ENCODE assay signal across 8 cellular contexts in the genomic region with DNA sequence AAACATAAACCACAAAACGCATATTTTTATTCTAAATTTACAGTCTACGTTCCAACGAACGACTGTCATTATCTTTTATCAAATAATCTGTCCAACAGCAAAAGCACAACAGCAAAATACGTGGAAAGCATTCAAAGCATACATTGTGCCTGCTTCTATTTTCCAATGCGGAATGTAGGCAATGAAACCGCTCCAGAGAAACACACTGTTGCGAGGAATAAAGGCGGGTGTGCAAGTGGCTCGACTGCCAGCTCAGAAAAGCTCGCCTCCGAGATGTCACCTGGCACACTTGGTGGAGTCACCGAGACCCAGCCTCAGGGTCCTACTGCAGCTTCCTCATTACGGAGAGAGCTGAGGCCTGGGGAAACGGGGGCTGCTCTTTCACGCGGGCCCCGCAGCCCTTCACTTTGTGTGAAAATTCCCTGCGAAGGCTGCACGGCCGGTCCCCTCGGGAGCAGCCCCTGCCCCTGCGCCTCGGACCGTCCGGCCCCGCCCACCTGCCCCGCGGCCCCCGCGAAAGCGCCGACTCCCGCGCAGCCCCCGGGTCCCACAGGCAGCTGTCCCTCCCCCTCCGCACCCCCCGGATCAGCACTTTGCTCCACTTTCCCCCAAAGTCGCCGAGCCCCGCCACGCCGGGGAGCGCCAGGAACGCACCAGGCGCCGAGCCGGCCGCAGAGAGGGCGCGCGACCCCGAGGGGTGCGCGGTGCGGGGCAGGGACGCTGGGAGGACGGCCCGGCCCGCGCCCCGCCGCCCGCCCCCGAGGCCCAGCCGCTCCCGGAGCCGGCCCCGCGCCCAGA. TPM values are rescaled to one million over a fixed set of nuclear protein-coding genes. Genes with fewer than 3 reads are reported as not detected.
DNase-seq lines count a peak whose midpoint lies in the region; ATAC-seq, FAIRE-seq and TF ChIP-seq lines count a peak whose summit lies in the region.

No MANE protein-coding gene starts in this region.

- H3K36me3 ChIP-seq in esophagus (ENCODE audit: control insufficient read depth in 2 of 2, insufficient read depth in 2 of 2, low read length in 1 of 2) = no peaks in the 10 kb centered on the region
- H3K36me3 ChIP-seq in muscle layer of colon (ENCODE audit: insufficient read depth, low read length) = no peaks in the 10 kb centered on the region

- peak overlapping the region; percentile 25 for H3K9ac ChIP-seq in muscle layer of colon (ENCODE audit: low read length)

- H3K4me3 Mint-ChIP-seq in activated T-cell treated with anti-CD3 and anti-CD28 coated beads, Interleukin-2, amount 50 U/mL, for 24 hours = peak overlapping the region; percentile 87
- peak overlapping the region; percentile 81 for H3K4me3 Mint-ChIP-seq in stimulated activated effector memory CD8-positive, alpha-beta T cell treated with anti-CD3 and anti-CD28 coated beads, Interleukin-12 subunit alpha, Interleukin-12 subunit beta, amount 100 ng/mL, for 72 hours

- H3K4me3 ChIP-seq in esophagus (ENCODE audit: low read depth in 1 of 2, low read length in 2 of 2) = peak overlapping the region; percentile 66 to 83
- peak overlapping the region; percentile 63 to 80 for H3K4me3 ChIP-seq in muscle layer of colon (ENCODE audit: low read depth in 1 of 2, low read length in 2 of 2)

- DNase-seq in A172 (ENCODE audit: low spot score) (peak; percentile 12), NCI-H510A treated with DMSO at 0.1 percent for 48 hours (lab: John Stamatoyannopoulos, UW) (peak; percentile 37), GM12891 (ENCODE audit: insufficient read length, low spot score) (no peak)
- peak; percentile 72 for DNase-seq in activated T-cell treated with anti-CD3 and anti-CD28 coated beads, Interleukin-2, amount 50 U/mL, for 24 hours
- DNase-seq in stimulated activated effector memory CD8-positive, alpha-beta T cell treated with anti-CD3 and anti-CD28 coated beads, Interleukin-12 subunit alpha, Interleukin-12 subunit beta, amount 100 ng/mL, for 72 hours (ENCODE audit: low spot score in 2 of 2) = peak; percentile 22 to 76

- TF ChIP-seq POLR2A in GM12891 (IDR thresholded peaks at IDR 0.05; ENCODE audit: low read depth, low read length) = no peak

- 0 to 1% methylated on average over 45 to 70 of the region's 70 CpGs for WGBS in esophagus, 2 donors

- no peaks in the 10 kb centered on the region for H3K9me3 Mint-ChIP-seq in activated T-cell treated with anti-CD3 and anti-CD28 coated beads, Interleukin-2, amount 50 U/mL, for 24 hours
- H3K9me3 Mint-ChIP-seq in stimulated activated effector memory CD8-positive, alpha-beta T cell treated with anti-CD3 and anti-CD28 coated beads, Interleukin-12 subunit alpha, Interleukin-12 subunit beta, amount 100 ng/mL, for 72 hours = no peaks in the 10 kb centered on the region

- H3K9me3 ChIP-seq in esophagus (ENCODE audit: control insufficient read depth in 2 of 2, insufficient read depth in 1 of 2, low read depth in 1 of 2, low read length in 1 of 2) = no peaks in the 10 kb centered on the region
- no peaks in the 10 kb centered on the region for H3K9me3 ChIP-seq in muscle layer of colon (ENCODE audit: low read length)

- ATAC-seq in GM21717 (IDR thresholded peaks at IDR 0.05; ENCODE audit: unreplicated experiment) = peak; percentile 38
- ATAC-seq in stimulated activated effector memory CD8-positive, alpha-beta T cell treated with anti-CD3 and anti-CD28 coated beads, Interleukin-12 subunit alpha, Interleukin-12 subunit beta, amount 100 ng/mL, for 72 hours = peak; percentile 57

- H3K27me3 Mint-ChIP-seq in activated T-cell treated with anti-CD3 and anti-CD28 coated beads, Interleukin-2, amount 50 U/mL, for 24 hours = no peaks in the 10 kb centered on the region

- peak overlapping the region; percentile 91 for H3K27ac Mint-ChIP-seq in activated T-cell treated with anti-CD3 and anti-CD28 coated beads, Interleukin-2, amount 50 U/mL, for 24 hours
- H3K27ac Mint-ChIP-seq in stimulated activated effector memory CD8-positive, alpha-beta T cell treated with anti-CD3 and anti-CD28 coated beads, Interleukin-12 subunit alpha, Interleukin-12 subunit beta, amount 100 ng/mL, for 72 hours = peak overlapping the region; percentile 80

- no peak for FAIRE-seq in GM12891 (lab: Jason Lieb, UNC)

- H3K4me1 Mint-ChIP-seq in activated T-cell treated with anti-CD3 and anti-CD28 coated beads, Interleukin-2, amount 50 U/mL, for 24 hours (ENCODE audit: low read depth) = peaks cover 74% of the 10 kb centered on the region
- peaks cover 69% of the 10 kb centered on the region for H3K4me1 Mint-ChIP-seq in stimulated activated effector memory CD8-positive, alpha-beta T cell treated with anti-CD3 and anti-CD28 coated beads, Interleukin-12 subunit alpha, Interleukin-12 subunit beta, amount 100 ng/mL, for 72 hours

- H3K4me1 ChIP-seq in esophagus (ENCODE audit: control insufficient read depth in 2 of 2, insufficient read depth in 2 of 2, low read length in 1 of 2) (no peaks in the 10 kb centered on the region), muscle layer of colon (ENCODE audit: insufficient read depth, low read length) (peaks cover 22% of the 10 kb centered on the region)

- peak overlapping the region; percentile 68 to 85 for H3K27ac ChIP-seq in esophagus (ENCODE audit: low read depth in 2 of 2, low read length in 1 of 2)
- peak overlapping the region; percentile 44 for H3K27ac ChIP-seq in muscle layer of colon (ENCODE audit: low read depth, low read length)

- H3K36me3 Mint-ChIP-seq in activated T-cell treated with anti-CD3 and anti-CD28 coated beads, Interleukin-2, amount 50 U/mL, for 24 hours (ENCODE audit: low read depth) = peaks cover 23% of the 10 kb centered on the region
- peaks cover 8% of the 10 kb centered on the region for H3K36me3 Mint-ChIP-seq in stimulated activated effector memory CD8-positive, alpha-beta T cell treated with anti-CD3 and anti-CD28 coated beads, Interleukin-12 subunit alpha, Interleukin-12 subunit beta, amount 100 ng/mL, for 72 hours

- H3K27me3 ChIP-seq in esophagus (ENCODE audit: control insufficient read depth in 1 of 2, insufficient read depth in 2 of 2, low read length in 2 of 2) (no peaks in the 10 kb centered on the region), muscle layer of colon (ENCODE audit: control insufficient read depth in 1 of 2, insufficient read depth in 2 of 2, low read length in 2 of 2) (no peaks in the 10 kb centered on the region)

TF ChIP-seq in GM12891, 5 proteins besides CTCF, POLR2A, EP300 and RAD21:
- no peak for TF ChIP-seq POU2F2 (IDR thresholded peaks at IDR 0.05; ENCODE audit: low read depth, low read length)
- no peak for TF ChIP-seq PAX5 (IDR thresholded peaks at IDR 0.05; ENCODE audit: insufficient read depth, low read length, severe bottlenecking)
- no peak for TF ChIP-seq POLR2AphosphoS5 (IDR thresholded peaks at IDR 0.05; ENCODE audit: low read depth, low read length)
- no peak for TF ChIP-seq TAF1 (IDR thresholded peaks at IDR 0.05; ENCODE audit: low read depth, low read length)
- no peak for TF ChIP-seq SPI1 (IDR thresholded peaks at IDR 0.05; ENCODE audit: low read depth, low read length)

RNA-seq across cellular contexts. Expression of gene MGAT4A, which starts 0.7 kb away (rescaled TPM):
- 8.0 and 15.5 TPM in 2 replicates for total RNA-seq in A172 (2014; rRNA removed; shearing (Covaris generic))
- 1 to 10 TPM; 2.8 to 3.0 TPM for polyA plus RNA-seq in esophagus
- polyA plus RNA-seq in GM12891 (2012; ENCODE audit: low read depth, missing spikeins) = 3.0 TPM
